In the genomic region with DNA sequence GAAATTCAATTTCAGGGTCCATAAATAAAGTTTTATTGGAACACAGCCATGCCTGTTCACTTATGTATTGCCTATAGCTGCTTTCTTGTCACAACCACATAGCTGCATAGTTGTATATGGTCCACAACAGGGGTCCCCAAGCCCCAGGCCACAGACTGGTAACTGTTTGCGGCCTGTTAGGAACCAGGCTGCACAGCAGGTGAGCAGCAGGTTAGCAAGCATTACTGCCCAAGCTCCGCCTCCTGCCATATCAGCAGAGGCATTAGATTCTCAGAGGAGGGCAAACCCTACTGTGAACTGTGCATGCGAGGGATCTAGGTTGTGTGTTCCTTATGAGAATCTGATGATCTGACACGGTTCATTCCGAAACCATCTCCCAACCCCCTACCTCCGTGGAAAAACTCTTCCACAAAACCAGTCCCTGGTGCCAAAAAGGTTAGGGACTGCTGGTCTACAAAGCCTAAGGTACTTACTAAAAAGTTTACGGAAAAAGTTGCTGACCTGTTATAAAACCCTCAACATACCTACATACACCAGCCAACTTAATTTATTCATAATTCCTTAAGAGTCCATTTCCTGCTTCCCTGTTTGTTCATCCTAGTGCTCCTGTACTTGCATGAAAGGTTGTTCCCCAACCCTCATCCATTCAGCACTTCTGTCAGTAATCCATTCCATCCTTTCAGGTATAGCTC, we compare ENCODE assay signal across 23 cellular contexts. TPM values are rescaled to one million over a fixed set of nuclear protein-coding genes. Genes with fewer than 3 reads are reported as not detected.
DNase-seq lines count a peak whose midpoint lies in the region; ATAC-seq, FAIRE-seq and TF ChIP-seq lines count a peak whose summit lies in the region.
"Had no signal": no experiment of that assay in that cellular context is flagged by ENCODE, and none has a peak within 500 bp of the region (broad histone marks: within the 10 kb centered on the region; RNA-seq: fewer than 3 reads in every experiment).

No MANE protein-coding gene starts in this region.

- no peaks in the 10 kb centered on the region for H3K79me2 ChIP-seq in H1 (ENCODE audit: control insufficient read depth in 1 of 2, insufficient read depth in 2 of 2, low read length in 2 of 2)

- ATAC-seq in stimulated activated naive CD8-positive, alpha-beta T cell treated with anti-CD3 and anti-CD28 coated beads, Interleukin-15, amount 100 ng/mL, for 72 hours, result no peak
- no peak for ATAC-seq in gastroesophageal sphincter
- ATAC-seq: PC-3 had no signal

- no peak overlapping the region for H3K56ac ChIP-seq in H1 (replicated peaks; ENCODE audit: insufficient read length, low read depth, low read length)

- H4K20me1 ChIP-seq in H1 (replicated peaks in 1 of 2; ENCODE audit: control insufficient read depth in 1 of 2, insufficient read depth in 2 of 2, low read length in 2 of 2), result no peaks in the 10 kb centered on the region

- no peak overlapping the region for H2BK15ac ChIP-seq in H1 (ENCODE audit: low read length)

- no peak overlapping the region for H2AFZ ChIP-seq in H1 (ENCODE audit: low read length)

- H3K14ac ChIP-seq in H1 (ENCODE audit: insufficient read length), result no peak overlapping the region

- TF ChIP-seq EP300 in H1 (IDR thresholded peaks at IDR 0.05; ENCODE audit: borderline replicate concordance in 1 of 2, low read depth in 2 of 2, low read length in 2 of 2) (no peak), gastroesophageal sphincter (IDR thresholded peaks at IDR 0.05) (no peak)

- H3K23me2 ChIP-seq in H1 (ENCODE audit: low read depth, low read length), result no peaks in the 10 kb centered on the region

- no peak overlapping the region for H4K91ac ChIP-seq in H1 (replicated peaks; ENCODE audit: insufficient read length, low read length)

- H3K79me1 ChIP-seq in H1 (ENCODE audit: low read depth, low read length), result no peaks in the 10 kb centered on the region

- no peaks in the 10 kb centered on the region for H3K27me3 ChIP-seq in H1 (replicated peaks in 1 of 4; ENCODE audit: control insufficient read depth in 3 of 4, extremely low read depth in 1 of 4, insufficient read depth in 3 of 4, low read length in 3 of 4)
- H3K27me3 ChIP-seq in gastroesophageal sphincter, result no peaks in the 10 kb centered on the region
- no peaks in the 10 kb centered on the region for H3K27me3 ChIP-seq in CD4-positive, alpha-beta memory T cell (ENCODE audit: insufficient read depth, low read length)

- TF ChIP-seq POLR2A in H1 (IDR thresholded peaks at IDR 0.05; ENCODE audit: control extremely low read depth in 1 of 2, low read depth in 2 of 2, low read length in 2 of 2) (no peak), gastroesophageal sphincter (IDR thresholded peaks at IDR 0.05) (no peak)

- H3K4me1 ChIP-seq in H1 (replicated peaks in 1 of 4; ENCODE audit: control insufficient read depth in 3 of 4, insufficient read depth in 4 of 4, low read length in 3 of 4) (peaks cover 0 to 8% (median 3%) of the 10 kb centered on the region in 4 experiments; a peak in 4 of 7 replicates), gastroesophageal sphincter (no peaks in the 10 kb centered on the region)
- no peaks in the 10 kb centered on the region for H3K4me1 ChIP-seq in CD4-positive, alpha-beta memory T cell (ENCODE audit: insufficient read depth, low read length)

- H2BK20ac ChIP-seq in H1 (ENCODE audit: low read length), result no peak overlapping the region

- H3K4me1 Mint-ChIP-seq in stimulated activated naive CD8-positive, alpha-beta T cell treated with anti-CD3 and anti-CD28 coated beads, Interleukin-15, Interleukin-2, amounts not matched to agents 100 ng/mL and 50 ng/mL, for 24 hours (ENCODE audit: low read depth), result no peaks in the 10 kb centered on the region
- no peaks in the 10 kb centered on the region for H3K4me1 Mint-ChIP-seq in stimulated activated naive CD8-positive, alpha-beta T cell treated with anti-CD3 and anti-CD28 coated beads, Interleukin-15, amount 100 ng/mL, for 72 hours
- peaks cover 0 to 3% (median 1%) of the 10 kb centered on the region in 4 donors for H3K4me1 Mint-ChIP-seq in CD4-positive, alpha-beta memory T cell
- peaks cover 26% of the 10 kb centered on the region for H3K4me1 Mint-ChIP-seq in CD14-positive monocyte
- H3K4me1 Mint-ChIP-seq: B cell had no signal

- H2BK5ac ChIP-seq in H1 (ENCODE audit: low read depth, low read length), result no peak overlapping the region

- H2AK5ac ChIP-seq in H1 (ENCODE audit: low read depth, low read length), result no peak overlapping the region

- H3K27ac Mint-ChIP-seq in stimulated activated naive CD8-positive, alpha-beta T cell treated with anti-CD3 and anti-CD28 coated beads, Interleukin-15, Interleukin-2, amounts not matched to agents 100 ng/mL and 50 ng/mL, for 24 hours, result peak overlapping the region; percentile 39
- H3K27ac Mint-ChIP-seq in stimulated activated naive CD8-positive, alpha-beta T cell treated with anti-CD3 and anti-CD28 coated beads, Interleukin-15, amount 100 ng/mL, for 72 hours, result no peak overlapping the region
- peak overlapping the region in 2 of 7 donors; percentile 8 to 59 for H3K27ac Mint-ChIP-seq in CD4-positive, alpha-beta memory T cell
- peak overlapping the region in 1 of 7 donors; percentile 39 for H3K27ac Mint-ChIP-seq in CD14-positive monocyte
- H3K27ac Mint-ChIP-seq: B cell; CD4-positive, alpha-beta T cell had no signal

- no peak overlapping the region for H3K4ac ChIP-seq in H1 (replicated peaks; ENCODE audit: insufficient read length, low read depth, low read length)

- H4K5ac ChIP-seq in H1 (ENCODE audit: insufficient read length, low read depth, low read length), result no peak overlapping the region

- no peaks in the 10 kb centered on the region for H3K9me3 Mint-ChIP-seq in stimulated activated naive CD8-positive, alpha-beta T cell treated with anti-CD3 and anti-CD28 coated beads, Interleukin-15, Interleukin-2, amounts not matched to agents 100 ng/mL and 50 ng/mL, for 24 hours
- H3K9me3 Mint-ChIP-seq in stimulated activated naive CD8-positive, alpha-beta T cell treated with anti-CD3 and anti-CD28 coated beads, Interleukin-15, amount 100 ng/mL, for 72 hours, result no peaks in the 10 kb centered on the region
- H3K9me3 Mint-ChIP-seq in CD4-positive, alpha-beta memory T cell, result no peaks in the 10 kb centered on the region
- no peaks in the 10 kb centered on the region for H3K9me3 Mint-ChIP-seq in CD14-positive monocyte
- H3K9me3 Mint-ChIP-seq: CD4-positive, alpha-beta T cell had no signal

- intact Hi-C loops in CD4-positive, alpha-beta memory T cell (cut with micrococcal nuclease), result no loop called here
- intact Hi-C loops in CD14-positive monocyte (cut with micrococcal nuclease), result no loop called here

- H3K4me2 ChIP-seq in H1 (ENCODE audit: insufficient read depth in 1 of 2, low read depth in 2 of 2, low read length in 2 of 2), result no peak overlapping the region
- H3K4me2 ChIP-seq: SK-N-SH had no signal

- H3K18ac ChIP-seq in H1 (ENCODE audit: extremely low read depth, low read length), result no peak overlapping the region

- H2BK120ac ChIP-seq in H1 (replicated peaks; ENCODE audit: low read depth, low read length), result no peak overlapping the region

- no peak for TF ChIP-seq RAD21 in H1 (IDR thresholded peaks at IDR 0.05 in 1 of 2, conservative IDR thresholded peaks at IDR 0.05 in 1 of 2; ENCODE audit: low read depth in 2 of 2, low read length in 2 of 2)

- no peak overlapping the region for H3K9ac ChIP-seq in H1 (replicated peaks in 1 of 4; ENCODE audit: extremely low read depth in 1 of 4, low read depth in 3 of 4, low read length in 3 of 4)
- H3K9ac ChIP-seq: SK-N-SH had no signal

- peaks cover 52% of the 10 kb centered on the region for H3K36me3 Mint-ChIP-seq in stimulated activated naive CD8-positive, alpha-beta T cell treated with anti-CD3 and anti-CD28 coated beads, Interleukin-15, Interleukin-2, amounts not matched to agents 100 ng/mL and 50 ng/mL, for 24 hours (ENCODE audit: low read depth)
- peaks cover 37 to 65% of the 10 kb centered on the region in 2 donors for H3K36me3 Mint-ChIP-seq in CD4-positive, alpha-beta memory T cell
- H3K36me3 Mint-ChIP-seq in CD14-positive monocyte, result peaks cover 64 to 74% of the 10 kb centered on the region in 2 donors

- peak; percentile 28 for FAIRE-seq in H1 (lab: Jason Lieb, UNC)
- FAIRE-seq: GM12892, GM18507 had no signal

- DNase-seq in stimulated activated naive CD8-positive, alpha-beta T cell treated with anti-CD3 and anti-CD28 coated beads, Interleukin-15, amount 100 ng/mL, for 72 hours, result no peak
- DNase-seq in H1 (ENCODE audit: low read depth in 1 of 2, low spot score in 2 of 2) (peak in 1 of 2 experiments; percentile 10), iPS-NIHi7 (ENCODE audit: extremely low spot score) (peak; percentile 21), NOMO-1 treated with DMSO at 0.1 percent for 48 hours (lab: John Stamatoyannopoulos, UW; ENCODE audit: unreplicated experiment) (no peak), CD14-positive monocyte (ENCODE audit: low spot score) (no peak)
- DNase-seq in CD4-positive, alpha-beta memory T cell, result no peak
- DNase-seq: 8988T; CD4-positive, alpha-beta T cell; NCI-H1417 treated with DMSO at 0.1 percent for 48 hours; NCI-H187 treated with DMSO at 0.1 percent for 48 hours; NCI-H2227 treated with DMSO at 0.1 percent for 48 hours; NCI-H510A treated with DMSO at 0.1 percent for 48 hours; NCI-H774; PC-3; RPMI8226; SHP77 treated with DMSO at 0.1 percent for 48 hours; SK-N-SH had no signal

- POLR2A ChIA-PET in H1 (lab: Charles Lee; ENCODE audit: partially characterized antibody), result interaction anchor here (1.2 kb wide), 1 partner anchor 28 kb away, joined by 3 read pairs; no protein-coding TSS in a partner anchor
- POLR2A ChIA-PET in CD4-positive, alpha-beta memory T cell (lab: Charles Lee; ENCODE audit: partially characterized antibody), result interaction anchor here (0.5 to 0.7 kb wide), 2 partner anchors 29 to 51 kb away, joined by 3 to 4 read pairs; no protein-coding TSS in a partner anchor

- peaks cover 8 to 68% (median 35%) of the 10 kb centered on the region in 4 experiments; a peak in 7 of 8 replicates for H3K36me3 ChIP-seq in H1 (ENCODE audit: control insufficient read depth in 2 of 4, insufficient read depth in 4 of 4, low read length in 3 of 4)
- H3K36me3 ChIP-seq in gastroesophageal sphincter, result peaks cover 0 to 87% of the 10 kb centered on the region in 2 donors
- peaks cover 8% of the 10 kb centered on the region for H3K36me3 ChIP-seq in CD4-positive, alpha-beta memory T cell (ENCODE audit: insufficient read depth, low read length)

- no peak overlapping the region for H3K23ac ChIP-seq in H1 (ENCODE audit: insufficient read length)

- CTCF ChIA-PET in H1 (lab: Charles Lee; ENCODE audit: partially characterized antibody), result interaction anchor here (0.6 to 1.3 kb wide), 3 partner anchors 103 to 609 kb away, joined by 3 to 4 read pairs (median 3); no protein-coding TSS in a partner anchor
- CTCF ChIA-PET in CD4-positive, alpha-beta memory T cell (lab: Charles Lee; ENCODE audit: partially characterized antibody), result no interaction called here

- H3K27ac ChIP-seq in H1 (ENCODE audit: low read depth, low read length) (no peak overlapping the region), gastroesophageal sphincter (no peak overlapping the region)
- no peak overlapping the region for H3K27ac ChIP-seq in CD4-positive, alpha-beta memory T cell (ENCODE audit: low read depth, low read length)

- H2BK12ac ChIP-seq in H1 (ENCODE audit: low read depth, low read length), result no peak overlapping the region

- 82% methylated on average over 7 of the region's 7 CpGs; no CpG with 5 or more reads in 1 of the 2 experiments for WGBS in H1 (ENCODE audit: extremely low coverage in 1 of 2, insufficient coverage in 1 of 2, insufficient read length in 1 of 2, insufficient replicate concordance in 2 of 2, low coverage in 1 of 2, low lambda C conversion rate in 2 of 2, missing lambda C conversion rate in 1 of 2), 2 experiments
- 80 to 92% methylated on average over 1 to 5 of the region's 7 CpGs for WGBS in gastroesophageal sphincter (ENCODE audit: low coverage in 1 of 2), 2 donors

- no peaks in the 10 kb centered on the region for H3K27me3 Mint-ChIP-seq in stimulated activated naive CD8-positive, alpha-beta T cell treated with anti-CD3 and anti-CD28 coated beads, Interleukin-15, Interleukin-2, amounts not matched to agents 100 ng/mL and 50 ng/mL, for 24 hours
- H3K27me3 Mint-ChIP-seq in stimulated activated naive CD8-positive, alpha-beta T cell treated with anti-CD3 and anti-CD28 coated beads, Interleukin-15, amount 100 ng/mL, for 72 hours, result no peaks in the 10 kb centered on the region
- no peaks in the 10 kb centered on the region for H3K27me3 Mint-ChIP-seq in CD4-positive, alpha-beta memory T cell
- H3K27me3 Mint-ChIP-seq in CD14-positive monocyte (ENCODE audit: low read depth in 3 of 3), result peaks cover 0 to 2% (median 0%) of the 10 kb centered on the region in 3 donors
- H3K27me3 Mint-ChIP-seq: B cell; CD4-positive, alpha-beta T cell had no signal

- H3K4me3 Mint-ChIP-seq in stimulated activated naive CD8-positive, alpha-beta T cell treated with anti-CD3 and anti-CD28 coated beads, Interleukin-15, Interleukin-2, amounts not matched to agents 100 ng/mL and 50 ng/mL, for 24 hours, result no peak overlapping the region
- no peak overlapping the region for H3K4me3 Mint-ChIP-seq in stimulated activated naive CD8-positive, alpha-beta T cell treated with anti-CD3 and anti-CD28 coated beads, Interleukin-15, amount 100 ng/mL, for 72 hours
- H3K4me3 Mint-ChIP-seq in CD4-positive, alpha-beta memory T cell, result no peak overlapping the region
- no peak overlapping the region for H3K4me3 Mint-ChIP-seq in CD14-positive monocyte
- H3K4me3 Mint-ChIP-seq: B cell; CD4-positive, alpha-beta T cell had no signal

- no peaks in the 10 kb centered on the region for H3K9me3 ChIP-seq in H1 (ENCODE audit: insufficient read depth in 2 of 2, low read depth in 1 of 2, low read length in 1 of 2)
- no peaks in the 10 kb centered on the region for H3K9me3 ChIP-seq in gastroesophageal sphincter
- no peaks in the 10 kb centered on the region for H3K9me3 ChIP-seq in CD4-positive, alpha-beta memory T cell (ENCODE audit: control insufficient read depth in 1 of 2, low read length in 2 of 2)
- H3K9me3 ChIP-seq: HAP-1, SK-N-SH had no signal

- TF ChIP-seq CTCF in H1 (IDR thresholded peaks at IDR 0.05; ENCODE audit: control extremely low read depth in 1 of 3, insufficient read depth in 1 of 3, low read depth in 1 of 3, low read length in 3 of 3) (no peak), gastroesophageal sphincter (IDR thresholded peaks at IDR 0.05) (no peak), CD14-positive monocyte (IDR thresholded peaks at IDR 0.05) (no peak)

- no peak overlapping the region for H3K4me3 ChIP-seq in H1 (ENCODE audit: extremely low read depth in 1 of 4, insufficient read depth in 2 of 4, low read depth in 3 of 4, low read length in 4 of 4)
- H3K4me3 ChIP-seq in gastroesophageal sphincter, result no peak overlapping the region
- H3K4me3 ChIP-seq in CD4-positive, alpha-beta memory T cell (ENCODE audit: low read length in 2 of 2), result no peak overlapping the region
- H3K4me3 ChIP-seq: HAP-1 had no signal

- no peak overlapping the region for H4K8ac ChIP-seq in H1 (ENCODE audit: extremely low read depth, insufficient read depth, low read length)

RNA-seq across cellular contexts. Expression of gene NDUFAF7, which starts 40.1 kb away (rescaled TPM):
- 46.8 and 56.0 TPM in 2 replicates for total RNA-seq in H1 (2021; fragmentation: NEBNext Ultra II Directional; extraction: Animal tissue kit (Norgen Biotek cat#: 25700))
- polyA plus RNA-seq in H1 (2011; rRNA removed) (34.0 and 50.2 TPM in 2 replicates), CD14-positive monocyte (1 to 10 TPM; 4.7 to 5.6 TPM)
- polyA plus RNA-seq in H1 (2011; cell fraction: cytosol; rRNA removed), result 57.3 TPM
- polyA plus RNA-seq in H1 (2011; cell fraction: nucleus; rRNA removed), result 59.4 TPM
- polyA plus RNA-seq in H1 (2012, experiment 1 of 2), result 59.6 to 93.2 TPM (median 63.5 TPM) in 4 replicates
- polyA plus RNA-seq in H1 (2012, experiment 2 of 2), result 8.7 TPM
- 32.4 TPM for polyA plus RNA-seq in H1 (2013, experiment 1 of 2)
- 27.8 TPM for polyA plus RNA-seq in H1 (2013, experiment 2 of 2)
- polyA minus RNA-seq in H1 (2011; rRNA and poly(A)+ RNA removed), result 43.5 and 55.3 TPM in 2 replicates
- 18.1 TPM for polyA minus RNA-seq in H1 (2011; cell fraction: cytosol; rRNA and poly(A)+ RNA removed)
- 54.8 TPM for polyA minus RNA-seq in H1 (2011; cell fraction: nucleus; rRNA and poly(A)+ RNA removed)
- 10 to 100 TPM; 18.1 to 23.2 (median 19.4) TPM for total RNA-seq in gastroesophageal sphincter
- 10 to 100 TPM; 36.8 to 37.9 TPM for total RNA-seq in CD4-positive, alpha-beta memory T cell
- 10 to 100 TPM in 1 of 2 donors, 1 to 10 TPM in 1; 7.4 to 10.1 TPM for polyA plus RNA-seq in CD4-positive, alpha-beta memory T cell

RNA-seq across cellular contexts. Expression of gene CEBPZ, which starts 40.1 kb away (rescaled TPM):
- total RNA-seq in H1 (2021; fragmentation: NEBNext Ultra II Directional; extraction: Animal tissue kit (Norgen Biotek cat#: 25700)), result 186 and 201 TPM in 2 replicates
- 14.7 and 19.1 TPM in 2 replicates for polyA plus RNA-seq in H1 (2011; rRNA removed)
- polyA plus RNA-seq in H1 (2011; cell fraction: cytosol; rRNA removed), result 51.8 TPM
- 21.0 TPM for polyA plus RNA-seq in H1 (2011; cell fraction: nucleus; rRNA removed)
- 107 to 213 TPM (median 119 TPM) in 4 replicates for polyA plus RNA-seq in H1 (2012, experiment 1 of 2)
- polyA plus RNA-seq in H1 (2012, experiment 2 of 2), result 17.0 TPM
- 165 TPM for polyA plus RNA-seq in H1 (2013, experiment 1 of 2)
- 155 TPM for polyA plus RNA-seq in H1 (2013, experiment 2 of 2)
- polyA minus RNA-seq in H1 (2011; rRNA and poly(A)+ RNA removed), result 66.2 and 97.0 TPM in 2 replicates
- polyA minus RNA-seq in H1 (2011; cell fraction: cytosol; rRNA and poly(A)+ RNA removed), result 53.7 TPM
- polyA minus RNA-seq in H1 (2011; cell fraction: nucleus; rRNA and poly(A)+ RNA removed), result 108 TPM
- total RNA-seq in gastroesophageal sphincter, result 10 to 100 TPM; 22.1 to 48.9 (median 41.8) TPM
- total RNA-seq in CD4-positive, alpha-beta memory T cell, result 10 to 100 TPM; 68.5 to 70.9 TPM
- polyA plus RNA-seq in CD4-positive, alpha-beta memory T cell, result 10 to 100 TPM; 28.3 to 43.5 TPM
- 10 to 100 TPM; 11.1 to 11.2 TPM for polyA plus RNA-seq in CD14-positive monocyte

RNA-seq across cellular contexts. Expression of gene PRKD3, which starts 53.1 kb away (rescaled TPM):
- total RNA-seq in H1 (2021; fragmentation: NEBNext Ultra II Directional; extraction: Animal tissue kit (Norgen Biotek cat#: 25700)), result 55.2 and 63.3 TPM in 2 replicates
- 10.0 and 12.0 TPM in 2 replicates for polyA plus RNA-seq in H1 (2011; rRNA removed)
- 19.0 TPM for polyA plus RNA-seq in H1 (2011; cell fraction: cytosol; rRNA removed)
- polyA plus RNA-seq in H1 (2011; cell fraction: nucleus; rRNA removed), result 17.9 TPM
- polyA plus RNA-seq in H1 (2012, experiment 1 of 2), result 15.6 to 30.7 TPM (median 21.9 TPM) in 4 replicates
- polyA plus RNA-seq in H1 (2012, experiment 2 of 2), result 2.3 TPM
- polyA plus RNA-seq in H1 (2013, experiment 1 of 2), result 20.4 TPM
- polyA plus RNA-seq in H1 (2013, experiment 2 of 2), result 21.2 TPM
- polyA minus RNA-seq in H1 (2011; rRNA and poly(A)+ RNA removed), result 45.2 and 66.6 TPM in 2 replicates
- polyA minus RNA-seq in H1 (2011; cell fraction: cytosol; rRNA and poly(A)+ RNA removed), result 30.8 TPM
- polyA minus RNA-seq in H1 (2011; cell fraction: nucleus; rRNA and poly(A)+ RNA removed), result 93.0 TPM
- 10 to 100 TPM; 29.3 to 40.3 (median 38.3) TPM for total RNA-seq in gastroesophageal sphincter
- 10 to 100 TPM; 34.6 to 37.7 TPM for total RNA-seq in CD4-positive, alpha-beta memory T cell
- 10 to 100 TPM; 20.4 to 22.5 TPM for polyA plus RNA-seq in CD4-positive, alpha-beta memory T cell
- 10 to 100 TPM; 14.2 to 16.9 TPM for polyA plus RNA-seq in CD14-positive monocyte
